In genomic region chr5:31416547-31416946, GRCh38 we compare ENCODE assay signal across 36 cellular contexts.
"Had no signal": no experiment of that assay in that cellular context is flagged by ENCODE, and none has a peak within 500 bp of the region (broad histone marks: within the 10 kb centered on the region; RNA-seq: fewer than 3 reads in every experiment).

No MANE protein-coding gene starts in this region.

- DNase-seq: Karpas-422, Kasumi-1, MG63, MM.1S, MV-4-11, NCI-H1048, NCI-H1092, NCI-H1092 treated with DMSO at 0.1 percent for 48 hours, NCI-H1105, NCI-H1105 treated with DMSO at 0.1 percent for 48 hours, NCI-H1417, NCI-H1417 treated with DMSO at 0.1 percent for 48 hours, NCI-H1436, NCI-H1436 treated with DMSO at 0.1 percent for 48 hours, NCI-H146, NCI-H1694, NCI-H1694 treated with DMSO at 0.1 percent for 48 hours, NCI-H187, NCI-H187 treated with DMSO at 0.1 percent for 48 hours, NCI-H1930, NCI-H2029, NCI-H2029 treated with DMSO at 0.1 percent for 48 hours, NCI-H2081, NCI-H2081 treated with DMSO at 0.1 percent for 48 hours, NCI-H2107, NCI-H2171, NCI-H2171 treated with DMSO at 0.1 percent for 48 hours, NCI-H2227 treated with DMSO at 0.1 percent for 48 hours, NCI-H226, NCI-H345, NCI-H446, NCI-H446 treated with DMSO at 0.1 percent for 48 hours, NCI-H510A, NCI-H510A treated with DMSO at 0.1 percent for 48 hours, NCI-H524, NCI-H524 treated with DMSO at 0.1 percent for 48 hours had no signal

- H3K27me3 ChIP-seq: MG63 had no signal

- H3K4me3 ChIP-seq: MG63 had no signal

- H3K9me3 ChIP-seq: MG63 had no signal
